Comparison of ENCODE assay signal across 20 cellular contexts in genomic region chr14:59081680-59082079, GRCh38.
DNase-seq lines count a peak whose midpoint lies in the region; FAIRE-seq and TF ChIP-seq lines count a peak whose summit lies in the region.
"Had no signal": no experiment of that assay in that cellular context is flagged by ENCODE, and none has a peak within 500 bp of the region (broad histone marks: within the 10 kb centered on the region; RNA-seq: fewer than 3 reads in every experiment).

No MANE protein-coding gene starts in this region.

- peaks cover 4% of the 10 kb centered on the region for H3K9me3 Mint-ChIP-seq in nephron progenitor cell
- H3K9me3 Mint-ChIP-seq in T-helper 2 cell treated with Interferon-gamma antibody and Interleukin-4, amounts not matched to agents 5 μg/mL and 100 μg/mL, for 36 hours: no peaks in the 10 kb centered on the region
- H3K9me3 Mint-ChIP-seq: CD14-positive monocyte; CD8-positive, alpha-beta T cell; HFFc6; IgD-negative memory B cell had no signal

- H3K4me1 ChIP-seq in adipocyte (ENCODE audit: control insufficient read depth, insufficient read depth, low read length): peaks cover 7% of the 10 kb centered on the region
- H3K4me1 ChIP-seq: BLaER1 had no signal

- no peak overlapping the region for H3K4me3 Mint-ChIP-seq in nephron progenitor cell
- H3K4me3 Mint-ChIP-seq in T-helper 2 cell treated with Interferon-gamma antibody and Interleukin-4, amounts not matched to agents 5 μg/mL and 100 μg/mL, for 36 hours: no peak overlapping the region
- H3K4me3 Mint-ChIP-seq: CD14-positive monocyte; CD8-positive, alpha-beta T cell; HFFc6; IgD-negative memory B cell had no signal

- H3K27ac Mint-ChIP-seq in nephron progenitor cell: peak overlapping the region; percentile 32
- H3K27ac Mint-ChIP-seq in T-helper 2 cell treated with Interferon-gamma antibody and Interleukin-4, amounts not matched to agents 5 μg/mL and 100 μg/mL, for 36 hours: no peak overlapping the region
- H3K27ac Mint-ChIP-seq: CD14-positive monocyte; CD8-positive, alpha-beta T cell; HFFc6; IgD-negative memory B cell had no signal

- TF ChIP-seq CTCF in nephron progenitor cell (IDR thresholded peaks at IDR 0.05): no peak

- peak; percentile 93 for FAIRE-seq in HTR-8/SVneo (lab: Jason Lieb, UNC)
- FAIRE-seq: GM12891, HepG2 had no signal

- DNase-seq in HTR-8/SVneo (ENCODE audit: insufficient read length, low spot score) (no peak), adipocyte (ENCODE audit: low read depth) (peak; percentile 26), fibroblast of peridontal ligament (ENCODE audit: extremely low read depth) (peak; percentile 43), nephron progenitor cell (no peak), D341Med (ENCODE audit: low spot score) (no peak), epidermal melanocyte (ENCODE audit: insufficient read length, low spot score) (no peak), DMS114 treated with DMSO at 0.1 percent for 48 hours (lab: John Stamatoyannopoulos, UW; ENCODE audit: unreplicated experiment) (no peak)
- DNase-seq in T-helper 2 cell treated with Interferon-gamma antibody and Interleukin-4, amounts not matched to agents 5 μg/mL and 100 μg/mL, for 36 hours (ENCODE audit: low spot score): no peak
- DNase-seq: 8988T; Calu3; CD8-positive, alpha-beta T cell; DMS 273 treated with DMSO at 0.1 percent for 48 hours; GM23248; H7; HFFc6 had no signal

- H3K27me3 Mint-ChIP-seq in nephron progenitor cell (ENCODE audit: low read depth, poor library complexity): no peaks in the 10 kb centered on the region
- peaks cover 6% of the 10 kb centered on the region for H3K27me3 Mint-ChIP-seq in T-helper 2 cell treated with Interferon-gamma antibody and Interleukin-4, amounts not matched to agents 5 μg/mL and 100 μg/mL, for 36 hours (ENCODE audit: low read depth)

- H3K4me3 ChIP-seq in adipocyte (ENCODE audit: low read length): no peak overlapping the region
- H3K4me3 ChIP-seq: BLaER1, GM23248 had no signal

- H3K36me3 Mint-ChIP-seq in nephron progenitor cell (ENCODE audit: low read depth): no peaks in the 10 kb centered on the region
- no peaks in the 10 kb centered on the region for H3K36me3 Mint-ChIP-seq in T-helper 2 cell treated with Interferon-gamma antibody and Interleukin-4, amounts not matched to agents 5 μg/mL and 100 μg/mL, for 36 hours (ENCODE audit: low read depth)
- H3K36me3 Mint-ChIP-seq: CD14-positive monocyte; CD8-positive, alpha-beta T cell; IgD-negative memory B cell had no signal

- no peak overlapping the region for H3K9ac ChIP-seq in adipocyte (ENCODE audit: low read length)
- H3K9ac ChIP-seq: BLaER1, GM23248 had no signal

- no peaks in the 10 kb centered on the region for H3K36me3 ChIP-seq in adipocyte (ENCODE audit: control insufficient read depth, insufficient read depth, low read length, severe bottlenecking)
- H3K36me3 ChIP-seq: BLaER1 had no signal

- no peaks in the 10 kb centered on the region for H3K9me3 ChIP-seq in adipocyte (ENCODE audit: control insufficient read depth, low read length)
- H3K9me3 ChIP-seq: BLaER1 had no signal

- H3K27me3 ChIP-seq in adipocyte (replicated peaks; ENCODE audit: control insufficient read depth, insufficient read depth, low read length): no peaks in the 10 kb centered on the region
- H3K27me3 ChIP-seq: BLaER1 had no signal

- H3K4me1 Mint-ChIP-seq in nephron progenitor cell: peaks cover 6% of the 10 kb centered on the region
- no peaks in the 10 kb centered on the region for H3K4me1 Mint-ChIP-seq in T-helper 2 cell treated with Interferon-gamma antibody and Interleukin-4, amounts not matched to agents 5 μg/mL and 100 μg/mL, for 36 hours (ENCODE audit: low read depth)
- H3K4me1 Mint-ChIP-seq: CD14-positive monocyte, IgD-negative memory B cell had no signal

Comparison
In these comparisons a context has a peak if more than half of its experiments do, and no peak if none do; other contexts are left out.
1. DNase-seq: peak in adipocyte (single experiment) and fibroblast of peridontal ligament (single experiment); none in HTR-8/SVneo (single experiment), nephron progenitor cell (single experiment), D341Med (single experiment), epidermal melanocyte (single experiment), T-helper 2 cell treated with Interferon-gamma antibody and Interleukin-4, amounts not matched to agents 5 μg/mL and 100 μg/mL, for 36 hours (single experiment) and DMS114 treated with DMSO at 0.1 percent for 48 hours (single experiment).